ENCODE assay signal across 8 cellular contexts in the genomic region with DNA sequence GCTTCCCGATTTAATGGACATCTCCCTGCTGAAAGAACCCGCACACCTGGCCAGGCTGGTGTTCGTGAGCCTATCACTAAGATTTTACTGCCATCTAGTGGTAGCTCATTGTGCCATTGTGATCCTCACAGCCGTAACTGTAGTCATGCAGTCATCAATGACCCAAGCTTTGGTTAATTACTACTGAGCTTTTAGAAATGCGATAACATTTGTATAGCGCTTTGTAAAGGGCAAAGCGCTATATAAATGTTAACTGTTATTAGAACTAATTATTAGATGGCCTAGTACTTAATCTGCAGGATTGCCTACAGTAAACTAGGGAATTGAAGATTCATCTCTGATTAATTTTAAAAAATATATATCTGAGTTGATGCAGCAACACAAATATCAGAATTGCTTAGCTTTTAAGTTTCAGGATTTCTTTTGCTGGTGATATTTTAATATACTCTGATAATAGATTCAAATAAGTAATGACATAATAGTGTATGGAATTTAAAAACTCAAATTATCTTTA.
DNase-seq lines count a peak whose midpoint lies in the region; ATAC-seq and TF ChIP-seq lines count a peak whose summit lies in the region.

No MANE protein-coding gene starts in this region.

- H3K36me3 ChIP-seq in CD8-positive, alpha-beta T cell (ENCODE audit: insufficient read depth, low read length) = no peaks in the 10 kb centered on the region

- CTCF ChIA-PET in CD8-positive, alpha-beta T cell (lab: Charles Lee) = interaction anchor here (0.6 to 6.8 kb wide), 41 partner anchors 8 to 1453 kb away, joined by 3 to 82 read pairs (median 3); a partner anchor contains a TSS
- CTCF ChIA-PET in activated CD4-positive, alpha-beta T cell treated with anti-CD3 and anti-CD28 coated beads, Interleukin-2, amount 10 ng/mL, durations not matched to agents 7 days and 5 days (lab: Charles Lee) = interaction anchor here (0.7 to 2.8 kb wide), 12 partner anchors 10 to 716 kb away, joined by 3 to 14 read pairs (median 4); a partner anchor contains a TSS

- H3K27ac ChIP-seq in CD8-positive, alpha-beta T cell (ENCODE audit: low read depth, low read length) = no peak overlapping the region
- H3K27ac ChIP-seq in dorsolateral prefrontal cortex = no peak overlapping the region

- no peaks in the 10 kb centered on the region for H3K27me3 ChIP-seq in CD8-positive, alpha-beta T cell (ENCODE audit: insufficient read depth, low read length)
- H3K27me3 ChIP-seq in dorsolateral prefrontal cortex = no peaks in the 10 kb centered on the region

- no peak overlapping the region for H3K4me3 Mint-ChIP-seq in CD8-positive, alpha-beta T cell
- H3K4me3 Mint-ChIP-seq in activated CD4-positive, alpha-beta T cell treated with anti-CD3 and anti-CD28 coated beads, Interleukin-2, amount 10 ng/mL, durations not matched to agents 7 days and 5 days = no peak overlapping the region
- no peak overlapping the region for H3K4me3 Mint-ChIP-seq in memory B cell

- POLR2A ChIA-PET in CD8-positive, alpha-beta T cell (lab: Charles Lee) = interaction anchor here (0.8 to 1.3 kb wide), 3 partner anchors 170 to 995 kb away, joined by 3 to 6 read pairs (median 3); no protein-coding TSS in a partner anchor
- POLR2A ChIA-PET in activated CD4-positive, alpha-beta T cell treated with anti-CD3 and anti-CD28 coated beads, Interleukin-2, amount 10 ng/mL, durations not matched to agents 7 days and 5 days (lab: Charles Lee) = no interaction called here

- peak; percentile 90 for ATAC-seq in CD8-positive, alpha-beta T cell
- peak; percentile 99 for ATAC-seq in GM19395 (IDR thresholded peaks at IDR 0.05; ENCODE audit: unreplicated experiment)
- ATAC-seq in HG03439 (IDR thresholded peaks at IDR 0.05; ENCODE audit: unreplicated experiment) = peak; percentile 94
- ATAC-seq in memory B cell (ENCODE audit: low read depth) = peak; percentile 93

- peaks cover 3% of the 10 kb centered on the region for H3K4me1 Mint-ChIP-seq in CD8-positive, alpha-beta T cell (ENCODE audit: low read depth)
- H3K4me1 Mint-ChIP-seq in activated CD4-positive, alpha-beta T cell treated with anti-CD3 and anti-CD28 coated beads, Interleukin-2, amount 10 ng/mL, durations not matched to agents 7 days and 5 days = peaks cover 4% of the 10 kb centered on the region
- peaks cover 3% of the 10 kb centered on the region for H3K4me1 Mint-ChIP-seq in memory B cell

- peaks cover 3% of the 10 kb centered on the region for H3K4me1 ChIP-seq in CD8-positive, alpha-beta T cell (ENCODE audit: insufficient read depth, low read length)

- H3K27me3 Mint-ChIP-seq in CD8-positive, alpha-beta T cell (ENCODE audit: low read depth) = no peaks in the 10 kb centered on the region
- H3K27me3 Mint-ChIP-seq in activated CD4-positive, alpha-beta T cell treated with anti-CD3 and anti-CD28 coated beads, Interleukin-2, amount 10 ng/mL, durations not matched to agents 7 days and 5 days = no peaks in the 10 kb centered on the region
- H3K27me3 Mint-ChIP-seq in memory B cell = no peaks in the 10 kb centered on the region

- peaks cover 21% of the 10 kb centered on the region for H3K36me3 Mint-ChIP-seq in CD8-positive, alpha-beta T cell
- peaks cover 7% of the 10 kb centered on the region for H3K36me3 Mint-ChIP-seq in activated CD4-positive, alpha-beta T cell treated with anti-CD3 and anti-CD28 coated beads, Interleukin-2, amount 10 ng/mL, durations not matched to agents 7 days and 5 days (ENCODE audit: low read depth)
- H3K36me3 Mint-ChIP-seq in memory B cell = peaks cover 8% of the 10 kb centered on the region

- intact Hi-C loops in CD8-positive, alpha-beta T cell (cut with DNase I, micrococcal nuclease) = loop anchor here (1.0 to 10.0 kb wide), 11 partner anchors 170 to 1476 kb away; no protein-coding TSS in a partner anchor
- intact Hi-C loops in dorsolateral prefrontal cortex (cut with DNase I) = loop anchor here (2.0 to 10.0 kb wide), 5 partner anchors 319 to 1286 kb away; a partner anchor contains a TSS

- no peak overlapping the region for H3K4me3 ChIP-seq in CD8-positive, alpha-beta T cell (ENCODE audit: low read depth, low read length)
- no peak overlapping the region for H3K4me3 ChIP-seq in dorsolateral prefrontal cortex

- H3K9me3 ChIP-seq in CD8-positive, alpha-beta T cell (ENCODE audit: low read length) = no peaks in the 10 kb centered on the region

- H3K27ac Mint-ChIP-seq in CD8-positive, alpha-beta T cell = no peak overlapping the region
- no peak overlapping the region for H3K27ac Mint-ChIP-seq in activated CD4-positive, alpha-beta T cell treated with anti-CD3 and anti-CD28 coated beads, Interleukin-2, amount 10 ng/mL, durations not matched to agents 7 days and 5 days
- H3K27ac Mint-ChIP-seq in memory B cell = no peak overlapping the region

- DNase-seq in CD8-positive, alpha-beta T cell = peak; percentile 4 to 61 (median 42)
- DNase-seq in NCI-H446 (lab: John Stamatoyannopoulos, UW) = peak; percentile 61 to 88
- peak; percentile 73 for DNase-seq in activated CD4-positive, alpha-beta T cell treated with anti-CD3 and anti-CD28 coated beads, Interleukin-2, amount 10 ng/mL, durations not matched to agents 7 days and 5 days
- DNase-seq in dorsolateral prefrontal cortex = peak in 6 of 10 donors; percentile 30 to 63 (median 44)
- DNase-seq in memory B cell (ENCODE audit: low spot score in 2 of 2) = peak; percentile 23 to 66
- peak; percentile 10 to 13 for DNase-seq in stimulated activated CD8-positive, alpha-beta memory T cell treated with anti-CD3 and anti-CD28 coated beads, Interleukin-7, amount 100 ng/mL, for 1 hour (ENCODE audit: low read depth in 2 of 2)

- TF ChIP-seq CTCF in CD8-positive, alpha-beta T cell (IDR thresholded peaks at IDR 0.05) = peak; percentile 82
- peak; percentile 57 to 98 (median 89) for TF ChIP-seq CTCF in dorsolateral prefrontal cortex (IDR thresholded peaks at IDR 0.05 in 54 of 56, conservative IDR thresholded peaks at IDR 0.05 in 2 of 56; ENCODE audit: low read depth in 1 of 56, partially characterized antibody in 56 of 56)

- H3K9me3 Mint-ChIP-seq in CD8-positive, alpha-beta T cell = no peaks in the 10 kb centered on the region
- H3K9me3 Mint-ChIP-seq in activated CD4-positive, alpha-beta T cell treated with anti-CD3 and anti-CD28 coated beads, Interleukin-2, amount 10 ng/mL, durations not matched to agents 7 days and 5 days = no peaks in the 10 kb centered on the region
- no peaks in the 10 kb centered on the region for H3K9me3 Mint-ChIP-seq in memory B cell

Comparison
In these comparisons a context has a peak if more than half of its experiments do, and no peak if none do; other contexts are left out.
1. DNase-seq: peak in every context shown above with its lines; median percentile 74 in NCI-H446; 73 in activated CD4-positive, alpha-beta T cell treated with anti-CD3 and anti-CD28 coated beads, Interleukin-2, amount 10 ng/mL, durations not matched to agents 7 days and 5 days; 44 in memory B cell; 44 in dorsolateral prefrontal cortex; 42 in CD8-positive, alpha-beta T cell; 12 in stimulated activated CD8-positive, alpha-beta memory T cell treated with anti-CD3 and anti-CD28 coated beads, Interleukin-7, amount 100 ng/mL, for 1 hour.